Comparison of ENCODE assay signal across 2 cellular contexts in the genomic region with DNA sequence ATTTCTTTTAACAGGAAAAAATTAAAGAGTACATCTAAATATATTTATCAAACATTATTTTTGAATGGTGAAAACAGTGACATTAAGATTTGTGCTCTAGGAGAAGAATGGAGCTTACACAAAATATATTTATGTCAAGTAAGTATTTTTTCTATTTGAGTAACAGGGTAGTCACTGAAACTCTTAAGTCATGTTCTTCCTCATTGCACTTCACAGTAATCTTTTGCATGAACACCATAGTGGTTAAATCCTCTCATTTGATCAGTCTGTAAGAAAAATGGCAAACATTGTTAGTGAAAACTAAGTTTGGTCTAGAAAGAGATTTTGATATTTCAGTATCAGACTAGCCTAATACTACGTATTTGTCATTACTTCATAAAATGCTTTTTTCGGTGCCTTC.
TF ChIP-seq lines count a peak whose summit lies in the region.

No MANE protein-coding gene starts in this region.

TF ChIP-seq in GM23338, 12 proteins besides CTCF, POLR2A, EP300 and RAD21 (continues in another document):
- TF ChIP-seq STAT1 (IDR thresholded peaks at IDR 0.05; ENCODE audit: unreplicated experiment) (no peak), ETS1 (IDR thresholded peaks at IDR 0.05) (no peak), NANOG (IDR thresholded peaks at IDR 0.05; ENCODE audit: borderline replicate concordance) (no peak), ZNF331 (CRISPR knock-in tag; IDR thresholded peaks at IDR 0.05; ENCODE audit: low read depth) (no peak), CREB1 (CRISPR knock-in tag; IDR thresholded peaks at IDR 0.05; ENCODE audit: low read depth) (no peak), POLR2AphosphoS5 (IDR thresholded peaks at IDR 0.05; ENCODE audit: low read depth) (no peak), EZH2phosphoT487 (IDR thresholded peaks at IDR 0.05; ENCODE audit: unreplicated experiment) (no peak), EZH2 (IDR thresholded peaks at IDR 0.05; ENCODE audit: low read depth, unreplicated experiment) (no peak), ZNF462 (CRISPR knock-in tag; IDR thresholded peaks at IDR 0.05) (no peak)
- TF ChIP-seq, protein P1, sequence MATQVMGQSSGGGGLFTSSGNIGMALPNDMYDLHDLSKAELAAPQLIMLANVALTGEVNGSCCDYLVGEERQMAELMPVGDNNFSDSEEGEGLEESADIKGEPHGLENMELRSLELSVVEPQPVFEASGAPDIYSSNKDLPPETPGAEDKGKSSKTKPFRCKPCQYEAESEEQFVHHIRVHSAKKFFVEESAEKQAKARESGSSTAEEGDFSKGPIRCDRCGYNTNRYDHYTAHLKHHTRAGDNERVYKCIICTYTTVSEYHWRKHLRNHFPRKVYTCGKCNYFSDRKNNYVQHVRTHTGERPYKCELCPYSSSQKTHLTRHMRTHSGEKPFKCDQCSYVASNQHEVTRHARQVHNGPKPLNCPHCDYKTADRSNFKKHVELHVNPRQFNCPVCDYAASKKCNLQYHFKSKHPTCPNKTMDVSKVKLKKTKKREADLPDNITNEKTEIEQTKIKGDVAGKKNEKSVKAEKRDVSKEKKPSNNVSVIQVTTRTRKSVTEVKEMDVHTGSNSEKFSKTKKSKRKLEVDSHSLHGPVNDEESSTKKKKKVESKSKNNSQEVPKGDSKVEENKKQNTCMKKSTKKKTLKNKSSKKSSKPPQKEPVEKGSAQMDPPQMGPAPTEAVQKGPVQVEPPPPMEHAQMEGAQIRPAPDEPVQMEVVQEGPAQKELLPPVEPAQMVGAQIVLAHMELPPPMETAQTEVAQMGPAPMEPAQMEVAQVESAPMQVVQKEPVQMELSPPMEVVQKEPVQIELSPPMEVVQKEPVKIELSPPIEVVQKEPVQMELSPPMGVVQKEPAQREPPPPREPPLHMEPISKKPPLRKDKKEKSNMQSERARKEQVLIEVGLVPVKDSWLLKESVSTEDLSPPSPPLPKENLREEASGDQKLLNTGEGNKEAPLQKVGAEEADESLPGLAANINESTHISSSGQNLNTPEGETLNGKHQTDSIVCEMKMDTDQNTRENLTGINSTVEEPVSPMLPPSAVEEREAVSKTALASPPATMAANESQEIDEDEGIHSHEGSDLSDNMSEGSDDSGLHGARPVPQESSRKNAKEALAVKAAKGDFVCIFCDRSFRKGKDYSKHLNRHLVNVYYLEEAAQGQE (IDR thresholded peaks at IDR 0.05; ENCODE audit: unreplicated experiment), result no peak

TF ChIP-seq in GM12878, 131 proteins besides CTCF, POLR2A, EP300 and RAD21:
- TF ChIP-seq NFXL1 (IDR thresholded peaks at IDR 0.05; ENCODE audit: borderline replicate concordance) (no peak), JUNB (IDR thresholded peaks at IDR 0.05) (peak; percentile 62), CBX5 (IDR thresholded peaks at IDR 0.05; ENCODE audit: low read depth) (no peak), IRF3 (IDR thresholded peaks at IDR 0.05) (no peak), RUNX3 (IDR thresholded peaks at IDR 0.05; ENCODE audit: low read length) (peak; percentile 49; the same call in 1 of the 2 replicates)
- TF ChIP-seq, protein P2, sequence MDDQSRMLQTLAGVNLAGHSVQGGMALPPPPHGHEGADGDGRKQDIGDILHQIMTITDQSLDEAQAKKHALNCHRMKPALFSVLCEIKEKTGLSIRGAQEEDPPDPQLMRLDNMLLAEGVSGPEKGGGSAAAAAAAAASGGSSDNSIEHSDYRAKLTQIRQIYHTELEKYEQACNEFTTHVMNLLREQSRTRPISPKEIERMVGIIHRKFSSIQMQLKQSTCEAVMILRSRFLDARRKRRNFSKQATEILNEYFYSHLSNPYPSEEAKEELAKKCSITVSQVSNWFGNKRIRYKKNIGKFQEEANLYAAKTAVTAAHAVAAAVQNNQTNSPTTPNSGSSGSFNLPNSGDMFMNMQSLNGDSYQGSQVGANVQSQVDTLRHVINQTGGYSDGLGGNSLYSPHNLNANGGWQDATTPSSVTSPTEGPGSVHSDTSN (IDR thresholded peaks at IDR 0.05; ENCODE audit: insufficient replicate concordance, low read depth, low read length), result no peak
TF ChIP-seq in GM12878: peak in this region for 2.
